9 cellular contexts compared by ENCODE assay signal in genomic region chr4:108466936-108467902, GRCh38.
DNase-seq lines count a peak whose midpoint lies in the region; ATAC-seq and TF ChIP-seq lines count a peak whose summit lies in the region.
"Had no signal": no experiment of that assay in that cellular context is flagged by ENCODE, and none has a peak within 500 bp of the region (broad histone marks: within the 10 kb centered on the region; RNA-seq: fewer than 3 reads in every experiment).

No MANE protein-coding gene starts in this region.

- H3K27me3 ChIP-seq in brain microvascular endothelial cell (replicated peaks), result no peaks in the 10 kb centered on the region
- H3K27me3 ChIP-seq: neutrophil had no signal

- no peak for TF ChIP-seq CTCF in brain microvascular endothelial cell (IDR thresholded peaks at IDR 0.05; ENCODE audit: low read depth, low read length, missing control alignments)

- in situ Hi-C loops in brain microvascular endothelial cell (cut with HindIII; ENCODE audit: low pct_ligation_motif_present, low sequenced_read_pairs), result no loop called here

- no peaks in the 10 kb centered on the region for H3K36me3 ChIP-seq in KOPT-K1 (ENCODE audit: insufficient read depth, low read length)
- H3K36me3 ChIP-seq in brain microvascular endothelial cell (replicated peaks), result no peaks in the 10 kb centered on the region
- H3K36me3 ChIP-seq: neutrophil had no signal

- ATAC-seq in GM18508 (IDR thresholded peaks at IDR 0.05; ENCODE audit: insufficient read depth, unreplicated experiment), result peak; percentile 93
- peak; percentile 94 for ATAC-seq in GM21825 (IDR thresholded peaks at IDR 0.05; ENCODE audit: unreplicated experiment)
- ATAC-seq in stimulated activated naive CD8-positive, alpha-beta T cell treated with anti-CD3 and anti-CD28 coated beads, Interleukin-15, Interleukin-2, amounts not matched to agents 100 U/mL and 50 U/mL, for 24 hours, result peak; percentile 87

- DNase-seq in brain microvascular endothelial cell (peak; percentile 81), CD1c-positive myeloid dendritic cell (ENCODE audit: extremely low spot score) (no peak), NCI-H1092 (lab: John Stamatoyannopoulos, UW) (no peak)
- DNase-seq in stimulated activated naive CD8-positive, alpha-beta T cell treated with anti-CD3 and anti-CD28 coated beads, Interleukin-15, Interleukin-2, amounts not matched to agents 100 U/mL and 50 U/mL, for 24 hours, result peak; percentile 15

- H3K27ac ChIP-seq in KOPT-K1 (ENCODE audit: low read depth, low read length, poor library complexity, severe bottlenecking), result peak overlapping the region; percentile 94
- H3K27ac ChIP-seq in brain microvascular endothelial cell, result no peak overlapping the region
- H3K27ac ChIP-seq: neutrophil, VCaP had no signal

- no peaks in the 10 kb centered on the region for H3K9me3 ChIP-seq in KOPT-K1 (ENCODE audit: insufficient read depth, low read length, poor library complexity, severe bottlenecking)
- H3K9me3 ChIP-seq: neutrophil had no signal

- H3K4me3 ChIP-seq in brain microvascular endothelial cell (ENCODE audit: low read depth, low read length), result no peak overlapping the region

Comparison
In these comparisons a context has a peak if more than half of its experiments do, and no peak if none do; other contexts are left out.
1. DNase-seq: peak in brain microvascular endothelial cell (single experiment) and stimulated activated naive CD8-positive, alpha-beta T cell treated with anti-CD3 and anti-CD28 coated beads, Interleukin-15, Interleukin-2, amounts not matched to agents 100 U/mL and 50 U/mL, for 24 hours (single experiment); none in CD1c-positive myeloid dendritic cell (single experiment) and NCI-H1092 (single experiment).
2. Peak in every context shown above with its lines, with median percentiles within 50 percentile points of each other: ATAC-seq.